In the genomic region with DNA sequence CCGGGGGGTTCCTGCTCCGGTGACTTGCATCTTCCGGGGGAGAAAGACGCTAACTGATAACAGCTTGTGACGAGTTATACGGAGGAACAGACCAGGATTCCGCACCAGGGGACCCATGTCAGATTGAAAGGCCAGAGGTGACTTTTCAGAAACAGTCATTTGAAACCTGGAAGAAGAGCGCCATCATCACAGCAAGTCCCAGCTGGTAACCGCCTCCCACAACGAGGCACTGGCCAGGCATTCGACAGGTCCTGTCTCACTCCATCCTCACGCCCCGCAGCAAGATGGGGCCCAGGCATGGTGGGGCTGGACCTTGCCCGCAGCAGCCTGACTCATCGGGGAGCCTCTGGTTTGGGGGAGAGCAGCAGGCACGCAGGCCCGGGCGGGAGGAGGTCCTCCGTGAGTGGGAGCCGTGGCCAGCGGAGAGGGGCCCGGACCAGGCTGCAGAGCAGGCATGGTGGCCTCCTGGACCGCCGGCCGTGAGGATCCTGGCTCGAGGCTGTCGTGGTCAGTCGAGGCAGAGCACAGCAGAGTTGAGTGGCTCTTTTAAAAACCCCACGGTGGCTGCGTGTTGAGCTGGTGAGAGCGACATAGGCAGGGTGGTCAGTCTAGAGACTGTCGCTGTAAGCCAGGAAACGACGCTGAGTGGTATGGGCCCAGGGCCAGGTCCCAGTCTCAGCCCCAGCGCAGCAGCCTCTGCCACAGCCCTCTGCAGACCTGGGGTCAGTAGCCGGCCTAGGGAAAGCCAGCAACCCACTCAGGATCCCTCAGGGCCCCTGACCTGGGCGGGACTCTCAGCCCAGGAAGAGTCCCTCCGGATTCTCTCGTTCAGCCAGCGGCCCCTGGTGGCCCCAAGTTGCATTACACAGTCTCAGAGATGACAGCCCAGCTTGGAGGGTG, we compare ENCODE assay signal across 8 cellular contexts.
DNase-seq lines count a peak whose midpoint lies in the region; FAIRE-seq and TF ChIP-seq lines count a peak whose summit lies in the region.

No MANE protein-coding gene starts in this region.

- peak; percentile 30 for FAIRE-seq in H54 (lab: Jason Lieb, UNC)
- FAIRE-seq in small intestine (lab: Jason Lieb, UNC) = no peak

- no peaks in the 10 kb centered on the region for H3K4me1 ChIP-seq in Karpas-422 (ENCODE audit: low read length)
- no peaks in the 10 kb centered on the region for H3K4me1 ChIP-seq in hepatocyte (ENCODE audit: insufficient read depth)
- H3K4me1 ChIP-seq in small intestine (ENCODE audit: control insufficient read depth in 2 of 2, insufficient read depth in 1 of 2, low read depth in 1 of 2, low read length in 1 of 2) = no peaks in the 10 kb centered on the region

- H3K9ac ChIP-seq in Karpas-422 (ENCODE audit: low read length) = no peak overlapping the region

- H3K4me3 ChIP-seq in Karpas-422 (ENCODE audit: low read length) (no peak overlapping the region), hepatocyte (no peak overlapping the region), small intestine (ENCODE audit: low read depth in 1 of 2, low read length in 2 of 2) (no peak overlapping the region)

- no peaks in the 10 kb centered on the region for H3K36me3 ChIP-seq in Karpas-422 (ENCODE audit: insufficient read depth, low read length)
- no peaks in the 10 kb centered on the region for H3K36me3 ChIP-seq in hepatocyte (replicated peaks; ENCODE audit: insufficient read depth, low read depth)
- H3K36me3 ChIP-seq in small intestine (ENCODE audit: control insufficient read depth in 2 of 2, insufficient read depth in 2 of 2, low read length in 2 of 2) = peaks cover 0 to 11% of the 10 kb centered on the region in 2 donors

- H4K20me1 ChIP-seq in Karpas-422 (ENCODE audit: insufficient read depth, low read depth, low read length) (no peaks in the 10 kb centered on the region), hepatocyte (ENCODE audit: insufficient read depth, poor library complexity, severe bottlenecking) (no peaks in the 10 kb centered on the region)

- H3K27me3 ChIP-seq in Karpas-422 (ENCODE audit: low read length) (no peaks in the 10 kb centered on the region), hepatocyte (no peaks in the 10 kb centered on the region), small intestine (ENCODE audit: control insufficient read depth in 2 of 2, insufficient read depth in 2 of 2, low read length in 2 of 2) (no peaks in the 10 kb centered on the region)

- H3K9me3 ChIP-seq in Karpas-422 (ENCODE audit: low read length) = no peaks in the 10 kb centered on the region
- no peaks in the 10 kb centered on the region for H3K9me3 ChIP-seq in hepatocyte (ENCODE audit: low read depth)
- no peaks in the 10 kb centered on the region for H3K9me3 ChIP-seq in small intestine (ENCODE audit: control insufficient read depth, low read depth)

- no peaks in the 10 kb centered on the region for H3K9me2 ChIP-seq in Karpas-422 (replicated peaks; ENCODE audit: insufficient read depth, low read length)
- no peaks in the 10 kb centered on the region for H3K9me2 ChIP-seq in hepatocyte (replicated peaks; ENCODE audit: insufficient read depth)

- H2AFZ ChIP-seq in Karpas-422 (ENCODE audit: low read length) (no peak overlapping the region), hepatocyte (no peak overlapping the region)

- H3K27ac ChIP-seq in Karpas-422 (ENCODE audit: low read length) (no peak overlapping the region), hepatocyte (no peak overlapping the region), small intestine (ENCODE audit: low read depth in 1 of 2, low read length in 1 of 2) (peak overlapping the region in 1 of 2 donors; percentile 69)

- H3K4me2 ChIP-seq in Karpas-422 (ENCODE audit: low read depth, low read length, poor library complexity, severe bottlenecking) (no peak overlapping the region), hepatocyte (no peak overlapping the region)

- DNase-seq in H54 (ENCODE audit: insufficient read length, low spot score) = peak; percentile 99
- peak; percentile 90 for DNase-seq in Karpas-422
- DNase-seq in SK-N-DZ (ENCODE audit: low spot score) = peak; percentile 75
- DNase-seq in amniotic epithelial cell (ENCODE audit: low read depth) = peak; percentile 46
- peak; percentile 87 for DNase-seq in hepatocyte (ENCODE audit: low spot score)
- peak; percentile 74 for DNase-seq in small intestine
- DNase-seq in central memory CD4-positive, alpha-beta T cell = no peak

- 72% methylated on average over 38 of the region's 40 CpGs for WGBS in hepatocyte (ENCODE audit: low lambda C conversion rate, missing lambda C conversion rate)
- 61 to 69% (median 65%) methylated on average over 39 to 40 of the region's 40 CpGs for WGBS in small intestine, 3 donors

- no peaks in the 10 kb centered on the region for H3K79me2 ChIP-seq in Karpas-422 (ENCODE audit: low read length)
- H3K79me2 ChIP-seq in hepatocyte = no peaks in the 10 kb centered on the region

- TF ChIP-seq CTCF in GM12874 (IDR thresholded peaks at IDR 0.05; ENCODE audit: insufficient read depth, low read depth, low read length) (peak; percentile 95), hepatocyte (IDR thresholded peaks at IDR 0.05; ENCODE audit: poor library complexity) (peak; percentile 86)

- TF ChIP-seq POLR2A in H54 (IDR thresholded peaks at IDR 0.05; ENCODE audit: low read depth, low read length) = no peak
